1 cellular context compared by ENCODE assay signal in the genomic region with DNA sequence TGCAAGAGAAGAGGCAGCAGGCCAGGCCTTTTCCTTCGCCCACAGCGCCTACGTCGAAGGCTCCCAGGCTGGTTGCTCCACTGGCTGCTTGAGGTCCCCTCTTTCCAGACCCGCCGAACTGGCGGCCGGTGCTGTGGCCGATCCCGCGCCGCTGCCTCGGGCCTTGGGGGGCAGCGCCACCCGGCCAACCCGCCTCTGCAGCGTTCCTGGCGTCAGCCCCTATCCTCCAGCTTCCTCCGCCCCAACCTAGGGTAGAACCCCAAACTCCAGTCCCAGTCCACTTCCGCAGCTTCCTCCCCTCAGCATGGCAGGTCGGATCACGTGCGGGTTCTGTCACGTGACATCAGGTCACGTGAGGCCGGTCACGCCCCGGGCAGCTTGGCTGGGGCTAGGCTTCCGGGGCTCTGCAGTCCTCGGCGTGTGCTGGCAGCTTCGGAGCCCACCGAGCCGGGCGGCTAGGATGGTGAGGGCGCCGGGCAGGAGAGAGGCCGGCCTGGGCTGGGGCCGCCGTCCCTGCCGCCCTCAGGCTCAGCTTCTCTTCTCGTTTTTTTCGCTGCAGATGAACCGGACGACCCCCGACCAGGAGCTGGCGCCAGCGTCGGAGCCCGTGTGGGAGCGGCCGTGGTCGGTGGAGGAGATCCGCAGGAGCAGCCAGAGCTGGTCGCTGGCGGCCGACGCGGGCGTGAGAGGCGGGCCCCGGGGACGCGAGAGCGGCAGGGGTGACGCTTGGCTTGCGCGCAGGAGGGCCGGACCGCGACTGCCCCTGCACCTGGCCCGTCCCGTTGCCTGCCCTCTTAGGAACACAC.
TF ChIP-seq lines count a peak whose summit lies in the region.
"Not testable (repeated sequence)": the region's sequence is repeated elsewhere in the genome, so short reads cannot be mapped to it uniquely, and the experiment has no call there.

A gene with protein sequence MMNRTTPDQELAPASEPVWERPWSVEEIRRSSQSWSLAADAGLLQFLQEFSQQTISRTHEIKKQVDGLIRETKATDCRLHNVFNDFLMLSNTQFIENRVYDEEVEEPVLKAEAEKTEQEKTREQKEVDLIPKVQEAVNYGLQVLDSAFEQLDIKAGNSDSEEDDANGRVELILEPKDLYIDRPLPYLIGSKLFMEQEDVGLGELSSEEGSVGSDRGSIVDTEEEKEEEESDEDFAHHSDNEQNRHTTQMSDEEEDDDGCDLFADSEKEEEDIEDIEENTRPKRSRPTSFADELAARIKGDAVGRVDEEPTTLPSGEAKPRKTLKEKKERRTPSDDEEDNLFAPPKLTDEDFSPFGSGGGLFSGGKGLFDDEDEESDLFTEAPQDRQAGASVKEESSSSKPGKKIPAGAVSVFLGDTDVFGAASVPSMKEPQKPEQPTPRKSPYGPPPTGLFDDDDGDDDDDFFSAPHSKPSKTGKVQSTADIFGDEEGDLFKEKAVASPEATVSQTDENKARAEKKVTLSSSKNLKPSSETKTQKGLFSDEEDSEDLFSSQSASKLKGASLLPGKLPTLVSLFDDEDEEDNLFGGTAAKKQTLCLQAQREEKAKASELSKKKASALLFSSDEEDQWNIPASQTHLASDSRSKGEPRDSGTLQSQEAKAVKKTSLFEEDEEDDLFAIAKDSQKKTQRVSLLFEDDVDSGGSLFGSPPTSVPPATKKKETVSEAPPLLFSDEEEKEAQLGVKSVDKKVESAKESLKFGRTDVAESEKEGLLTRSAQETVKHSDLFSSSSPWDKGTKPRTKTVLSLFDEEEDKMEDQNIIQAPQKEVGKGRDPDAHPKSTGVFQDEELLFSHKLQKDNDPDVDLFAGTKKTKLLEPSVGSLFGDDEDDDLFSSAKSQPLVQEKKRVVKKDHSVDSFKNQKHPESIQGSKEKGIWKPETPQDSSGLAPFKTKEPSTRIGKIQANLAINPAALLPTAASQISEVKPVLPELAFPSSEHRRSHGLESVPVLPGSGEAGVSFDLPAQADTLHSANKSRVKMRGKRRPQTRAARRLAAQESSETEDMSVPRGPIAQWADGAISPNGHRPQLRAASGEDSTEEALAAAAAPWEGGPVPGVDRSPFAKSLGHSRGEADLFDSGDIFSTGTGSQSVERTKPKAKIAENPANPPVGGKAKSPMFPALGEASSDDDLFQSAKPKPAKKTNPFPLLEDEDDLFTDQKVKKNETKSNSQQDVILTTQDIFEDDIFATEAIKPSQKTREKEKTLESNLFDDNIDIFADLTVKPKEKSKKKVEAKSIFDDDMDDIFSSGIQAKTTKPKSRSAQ (N-terminal part only) (plus strand): TSS at position 409 of the 806 bp plus-strand sequence. CDS start 52 bp downstream, at position 461.

TF ChIP-seq in K562, 482 proteins besides CTCF, POLR2A, EP300 and RAD21 (continued from another document):
- TF ChIP-seq, protein P1, sequence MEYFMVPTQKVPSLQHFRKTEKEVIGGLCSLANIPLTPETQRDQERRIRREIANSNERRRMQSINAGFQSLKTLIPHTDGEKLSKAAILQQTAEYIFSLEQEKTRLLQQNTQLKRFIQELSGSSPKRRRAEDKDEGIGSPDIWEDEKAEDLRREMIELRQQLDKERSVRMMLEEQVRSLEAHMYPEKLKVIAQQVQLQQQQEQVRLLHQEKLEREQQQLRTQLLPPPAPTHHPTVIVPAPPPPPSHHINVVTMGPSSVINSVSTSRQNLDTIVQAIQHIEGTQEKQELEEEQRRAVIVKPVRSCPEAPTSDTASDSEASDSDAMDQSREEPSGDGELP (CRISPR knock-in tag; IDR thresholded peaks at IDR 0.05; ENCODE audit: borderline replicate concordance): peak; percentile 43; the same call in 1 of the 2 replicates
- TF ChIP-seq, protein P2, sequence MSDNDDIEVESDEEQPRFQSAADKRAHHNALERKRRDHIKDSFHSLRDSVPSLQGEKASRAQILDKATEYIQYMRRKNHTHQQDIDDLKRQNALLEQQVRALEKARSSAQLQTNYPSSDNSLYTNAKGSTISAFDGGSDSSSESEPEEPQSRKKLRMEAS (CRISPR knock-in tag; IDR thresholded peaks at IDR 0.05): peak; percentile 47
- TF ChIP-seq, protein P3, sequence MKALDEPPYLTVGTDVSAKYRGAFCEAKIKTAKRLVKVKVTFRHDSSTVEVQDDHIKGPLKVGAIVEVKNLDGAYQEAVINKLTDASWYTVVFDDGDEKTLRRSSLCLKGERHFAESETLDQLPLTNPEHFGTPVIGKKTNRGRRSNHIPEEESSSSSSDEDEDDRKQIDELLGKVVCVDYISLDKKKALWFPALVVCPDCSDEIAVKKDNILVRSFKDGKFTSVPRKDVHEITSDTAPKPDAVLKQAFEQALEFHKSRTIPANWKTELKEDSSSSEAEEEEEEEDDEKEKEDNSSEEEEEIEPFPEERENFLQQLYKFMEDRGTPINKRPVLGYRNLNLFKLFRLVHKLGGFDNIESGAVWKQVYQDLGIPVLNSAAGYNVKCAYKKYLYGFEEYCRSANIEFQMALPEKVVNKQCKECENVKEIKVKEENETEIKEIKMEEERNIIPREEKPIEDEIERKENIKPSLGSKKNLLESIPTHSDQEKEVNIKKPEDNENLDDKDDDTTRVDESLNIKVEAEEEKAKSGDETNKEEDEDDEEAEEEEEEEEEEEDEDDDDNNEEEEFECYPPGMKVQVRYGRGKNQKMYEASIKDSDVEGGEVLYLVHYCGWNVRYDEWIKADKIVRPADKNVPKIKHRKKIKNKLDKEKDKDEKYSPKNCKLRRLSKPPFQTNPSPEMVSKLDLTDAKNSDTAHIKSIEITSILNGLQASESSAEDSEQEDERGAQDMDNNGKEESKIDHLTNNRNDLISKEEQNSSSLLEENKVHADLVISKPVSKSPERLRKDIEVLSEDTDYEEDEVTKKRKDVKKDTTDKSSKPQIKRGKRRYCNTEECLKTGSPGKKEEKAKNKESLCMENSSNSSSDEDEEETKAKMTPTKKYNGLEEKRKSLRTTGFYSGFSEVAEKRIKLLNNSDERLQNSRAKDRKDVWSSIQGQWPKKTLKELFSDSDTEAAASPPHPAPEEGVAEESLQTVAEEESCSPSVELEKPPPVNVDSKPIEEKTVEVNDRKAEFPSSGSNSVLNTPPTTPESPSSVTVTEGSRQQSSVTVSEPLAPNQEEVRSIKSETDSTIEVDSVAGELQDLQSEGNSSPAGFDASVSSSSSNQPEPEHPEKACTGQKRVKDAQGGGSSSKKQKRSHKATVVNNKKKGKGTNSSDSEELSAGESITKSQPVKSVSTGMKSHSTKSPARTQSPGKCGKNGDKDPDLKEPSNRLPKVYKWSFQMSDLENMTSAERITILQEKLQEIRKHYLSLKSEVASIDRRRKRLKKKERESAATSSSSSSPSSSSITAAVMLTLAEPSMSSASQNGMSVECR (CRISPR knock-in tag; IDR thresholded peaks at IDR 0.05): peak; percentile 95
- TF ChIP-seq, protein P4, sequence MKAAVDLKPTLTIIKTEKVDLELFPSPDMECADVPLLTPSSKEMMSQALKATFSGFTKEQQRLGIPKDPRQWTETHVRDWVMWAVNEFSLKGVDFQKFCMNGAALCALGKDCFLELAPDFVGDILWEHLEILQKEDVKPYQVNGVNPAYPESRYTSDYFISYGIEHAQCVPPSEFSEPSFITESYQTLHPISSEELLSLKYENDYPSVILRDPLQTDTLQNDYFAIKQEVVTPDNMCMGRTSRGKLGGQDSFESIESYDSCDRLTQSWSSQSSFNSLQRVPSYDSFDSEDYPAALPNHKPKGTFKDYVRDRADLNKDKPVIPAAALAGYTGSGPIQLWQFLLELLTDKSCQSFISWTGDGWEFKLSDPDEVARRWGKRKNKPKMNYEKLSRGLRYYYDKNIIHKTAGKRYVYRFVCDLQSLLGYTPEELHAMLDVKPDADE (conservative IDR thresholded peaks at IDR 0.05; ENCODE audit: control insufficient read depth, low read depth, low read length): peak; percentile 64; the same call in 1 of the 2 replicates
- TF ChIP-seq RBBP5 (IDR thresholded peaks at IDR 0.05; ENCODE audit: borderline replicate concordance, insufficient read depth, low read length, poor library complexity, severe bottlenecking): peak; percentile 40
- peak; percentile 68 for TF ChIP-seq SAP30 (IDR thresholded peaks at IDR 0.05; ENCODE audit: borderline replicate concordance, insufficient read depth, low read depth, low read length, poor library complexity, severe bottlenecking)
- TF ChIP-seq TAF1 (IDR thresholded peaks at IDR 0.05; ENCODE audit: control insufficient read depth, extremely low read depth, insufficient read depth, low read length, severe bottlenecking): peak; percentile 41
- peak in 1 of 3 experiments; percentile 30 for TF ChIP-seq YY1 (IDR thresholded peaks at IDR 0.05; ENCODE audit: borderline replicate concordance in 1 of 3, control insufficient read depth in 1 of 3, extremely low read depth in 1 of 3, insufficient read depth in 3 of 3, insufficient read length in 1 of 3, insufficient replicate concordance in 2 of 3, low read depth in 1 of 3, low read length in 2 of 3)
- peak; percentile 86 for TF ChIP-seq CBFA2T2 (conservative IDR thresholded peaks at IDR 0.05)
- peak; percentile 74 for TF ChIP-seq C11orf30 (IDR thresholded peaks at IDR 0.05; ENCODE audit: low read depth)
- peak; percentile 65 for TF ChIP-seq RBFOX2 (IDR thresholded peaks at IDR 0.05; ENCODE audit: low read depth, low read length)
- peak; percentile 96 for TF ChIP-seq RAD51 (IDR thresholded peaks at IDR 0.05; ENCODE audit: borderline replicate concordance, low read depth)
- peak; percentile 31; the same call in 1 of the 2 replicates for TF ChIP-seq POLR2AphosphoS5 (IDR thresholded peaks at IDR 0.05; ENCODE audit: control insufficient read depth, insufficient read depth, low read depth, low read length)
- peak; percentile 62 to 80; a peak in 2 of 4 replicates for TF ChIP-seq SIN3A (IDR thresholded peaks at IDR 0.05; ENCODE audit: borderline replicate concordance in 2 of 2, control insufficient read depth in 1 of 2, low read depth in 2 of 2, low read length in 2 of 2)
- TF ChIP-seq, protein P5, sequence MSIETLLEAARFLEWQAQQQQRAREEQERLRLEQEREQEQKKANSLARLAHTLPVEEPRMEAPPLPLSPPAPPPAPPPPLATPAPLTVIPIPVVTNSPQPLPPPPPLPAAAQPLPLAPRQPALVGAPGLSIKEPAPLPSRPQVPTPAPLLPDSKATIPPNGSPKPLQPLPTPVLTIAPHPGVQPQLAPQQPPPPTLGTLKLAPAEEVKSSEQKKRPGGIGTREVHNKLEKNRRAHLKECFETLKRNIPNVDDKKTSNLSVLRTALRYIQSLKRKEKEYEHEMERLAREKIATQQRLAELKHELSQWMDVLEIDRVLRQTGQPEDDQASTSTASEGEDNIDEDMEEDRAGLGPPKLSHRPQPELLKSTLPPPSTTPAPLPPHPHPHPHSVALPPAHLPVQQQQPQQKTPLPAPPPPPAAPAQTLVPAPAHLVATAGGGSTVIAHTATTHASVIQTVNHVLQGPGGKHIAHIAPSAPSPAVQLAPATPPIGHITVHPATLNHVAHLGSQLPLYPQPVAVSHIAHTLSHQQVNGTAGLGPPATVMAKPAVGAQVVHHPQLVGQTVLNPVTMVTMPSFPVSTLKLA (conservative IDR thresholded peaks at IDR 0.05): peak in 1 of 2 experiments; percentile 44; a peak in 1 of 4 replicates
- TF ChIP-seq TOE1 (IDR thresholded peaks at IDR 0.05; ENCODE audit: borderline replicate concordance): peak; percentile 79; the same call in 1 of the 2 replicates
- not testable (repeated sequence) for TF ChIP-seq TOE1 (CRISPR knock-in tag; IDR thresholded peaks at IDR 0.05; ENCODE audit: borderline replicate concordance, low read depth)
- peak; percentile 73 for TF ChIP-seq SIN3B (IDR thresholded peaks at IDR 0.05; ENCODE audit: low read depth)
- TF ChIP-seq, protein P6, sequence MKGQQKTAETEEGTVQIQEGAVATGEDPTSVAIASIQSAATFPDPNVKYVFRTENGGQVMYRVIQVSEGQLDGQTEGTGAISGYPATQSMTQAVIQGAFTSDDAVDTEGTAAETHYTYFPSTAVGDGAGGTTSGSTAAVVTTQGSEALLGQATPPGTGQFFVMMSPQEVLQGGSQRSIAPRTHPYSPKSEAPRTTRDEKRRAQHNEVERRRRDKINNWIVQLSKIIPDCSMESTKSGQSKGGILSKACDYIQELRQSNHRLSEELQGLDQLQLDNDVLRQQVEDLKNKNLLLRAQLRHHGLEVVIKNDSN (CRISPR knock-in tag; IDR thresholded peaks at IDR 0.05): peak; percentile 88
- peak; percentile 84 for TF ChIP-seq PHF20 (IDR thresholded peaks at IDR 0.05; ENCODE audit: partially characterized antibody)
- TF ChIP-seq, protein P7, sequence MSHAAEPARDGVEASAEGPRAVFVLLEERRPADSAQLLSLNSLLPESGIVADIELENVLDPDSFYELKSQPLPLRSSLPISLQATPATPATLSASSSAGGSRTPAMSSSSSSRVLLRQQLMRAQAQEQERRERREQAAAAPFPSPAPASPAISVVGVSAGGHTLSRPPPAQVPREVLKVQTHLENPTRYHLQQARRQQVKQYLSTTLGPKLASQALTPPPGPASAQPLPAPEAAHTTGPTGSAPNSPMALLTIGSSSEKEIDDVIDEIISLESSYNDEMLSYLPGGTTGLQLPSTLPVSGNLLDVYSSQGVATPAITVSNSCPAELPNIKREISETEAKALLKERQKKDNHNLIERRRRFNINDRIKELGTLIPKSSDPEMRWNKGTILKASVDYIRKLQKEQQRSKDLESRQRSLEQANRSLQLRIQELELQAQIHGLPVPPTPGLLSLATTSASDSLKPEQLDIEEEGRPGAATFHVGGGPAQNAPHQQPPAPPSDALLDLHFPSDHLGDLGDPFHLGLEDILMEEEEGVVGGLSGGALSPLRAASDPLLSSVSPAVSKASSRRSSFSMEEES (CRISPR knock-in tag; IDR thresholded peaks at IDR 0.05): peak; percentile 95
- TF ChIP-seq GABPB1 (CRISPR knock-in tag; IDR thresholded peaks at IDR 0.05): 0 out of 2 replicates have a peak, but pooled peaks have one; percentile 25
- peak; percentile 38 for TF ChIP-seq KDM5B (IDR thresholded peaks at IDR 0.05; ENCODE audit: insufficient replicate concordance, low read depth, low read length)
- peak; percentile 22; the same call in 1 of the 2 replicates for TF ChIP-seq ZFX (CRISPR knock-in tag; IDR thresholded peaks at IDR 0.05)
- TF ChIP-seq, protein P8, sequence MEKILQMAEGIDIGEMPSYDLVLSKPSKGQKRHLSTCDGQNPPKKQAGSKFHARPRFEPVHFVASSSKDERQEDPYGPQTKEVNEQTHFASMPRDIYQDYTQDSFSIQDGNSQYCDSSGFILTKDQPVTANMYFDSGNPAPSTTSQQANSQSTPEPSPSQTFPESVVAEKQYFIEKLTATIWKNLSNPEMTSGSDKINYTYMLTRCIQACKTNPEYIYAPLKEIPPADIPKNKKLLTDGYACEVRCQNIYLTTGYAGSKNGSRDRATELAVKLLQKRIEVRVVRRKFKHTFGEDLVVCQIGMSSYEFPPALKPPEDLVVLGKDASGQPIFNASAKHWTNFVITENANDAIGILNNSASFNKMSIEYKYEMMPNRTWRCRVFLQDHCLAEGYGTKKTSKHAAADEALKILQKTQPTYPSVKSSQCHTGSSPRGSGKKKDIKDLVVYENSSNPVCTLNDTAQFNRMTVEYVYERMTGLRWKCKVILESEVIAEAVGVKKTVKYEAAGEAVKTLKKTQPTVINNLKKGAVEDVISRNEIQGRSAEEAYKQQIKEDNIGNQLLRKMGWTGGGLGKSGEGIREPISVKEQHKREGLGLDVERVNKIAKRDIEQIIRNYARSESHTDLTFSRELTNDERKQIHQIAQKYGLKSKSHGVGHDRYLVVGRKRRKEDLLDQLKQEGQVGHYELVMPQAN (IDR thresholded peaks at IDR 0.05; ENCODE audit: borderline replicate concordance): peak; percentile 74
- TF ChIP-seq HDAC1 (IDR thresholded peaks at IDR 0.05): peak in 1 of 2 experiments; percentile 50; a peak in 1 of 4 replicates
- peak; percentile 50; the same call in 1 of the 2 replicates for TF ChIP-seq PHF8 (IDR thresholded peaks at IDR 0.05; ENCODE audit: borderline replicate concordance, low read length)
- TF ChIP-seq CBX1 (IDR thresholded peaks at IDR 0.05; ENCODE audit: low read depth): 0 out of 2 replicates have a peak, but pooled peaks have one; percentile 47
- TF ChIP-seq, protein P9, sequence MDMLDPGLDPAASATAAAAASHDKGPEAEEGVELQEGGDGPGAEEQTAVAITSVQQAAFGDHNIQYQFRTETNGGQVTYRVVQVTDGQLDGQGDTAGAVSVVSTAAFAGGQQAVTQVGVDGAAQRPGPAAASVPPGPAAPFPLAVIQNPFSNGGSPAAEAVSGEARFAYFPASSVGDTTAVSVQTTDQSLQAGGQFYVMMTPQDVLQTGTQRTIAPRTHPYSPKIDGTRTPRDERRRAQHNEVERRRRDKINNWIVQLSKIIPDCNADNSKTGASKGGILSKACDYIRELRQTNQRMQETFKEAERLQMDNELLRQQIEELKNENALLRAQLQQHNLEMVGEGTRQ (CRISPR knock-in tag; IDR thresholded peaks at IDR 0.05): peak; percentile 91
